9 cellular contexts compared by ENCODE assay signal in genomic region chr20:62860924-62861691, GRCh38. TPM values are rescaled to one million over a fixed set of nuclear protein-coding genes. Genes with fewer than 3 reads are reported as not detected.
DNase-seq lines count a peak whose midpoint lies in the region; ATAC-seq and TF ChIP-seq lines count a peak whose summit lies in the region.
"Had no signal": no experiment of that assay in that cellular context is flagged by ENCODE, and none has a peak within 500 bp of the region (broad histone marks: within the 10 kb centered on the region; RNA-seq: fewer than 3 reads in every experiment).

No MANE protein-coding gene starts in this region.

- H2BK12ac ChIP-seq in neuronal stem cell (ENCODE audit: low read length) = no peak overlapping the region

- peak; percentile 40 for ATAC-seq in GM19351 (IDR thresholded peaks at IDR 0.05; ENCODE audit: unreplicated experiment)
- peak; percentile 39 for ATAC-seq in HG03442 (IDR thresholded peaks at IDR 0.05; ENCODE audit: unreplicated experiment)
- peak; percentile 24 to 36 for ATAC-seq in activated CD4-positive, CD25-positive, alpha-beta regulatory T cell treated with anti-CD3 and anti-CD28 coated beads, Interleukin-2, amount 50 U/mL, for 24 hours
- ATAC-seq in esophagus mucosa = no peak

- no peak overlapping the region for H3K27ac Mint-ChIP-seq in endothelial cell (ENCODE audit: unreplicated experiment)

- no peak overlapping the region for H4K8ac ChIP-seq in neuronal stem cell (ENCODE audit: low read depth, low read length)

- peaks cover 38% of the 10 kb centered on the region for H3K4me1 Mint-ChIP-seq in endothelial cell (ENCODE audit: unreplicated experiment)

- no peak for TF ChIP-seq CTCF in endothelial cell (IDR thresholded peaks at IDR 0.05; ENCODE audit: unreplicated experiment)

- H3K23ac ChIP-seq in neuronal stem cell (ENCODE audit: low read depth, low read length, poor library complexity) = peak overlapping the region; percentile 95

- H3K4me3 ChIP-seq in neuronal stem cell (ENCODE audit: low read length in 2 of 2) = peak overlapping the region; percentile 93 to 98

- no peak overlapping the region for H4K91ac ChIP-seq in neuronal stem cell (ENCODE audit: low read depth, low read length, poor library complexity)

- H3K27ac ChIP-seq in neuronal stem cell (replicated peaks; ENCODE audit: low read length) = no peak overlapping the region

- peaks cover 0 to 8% (median 0%) of the 10 kb centered on the region in 3 experiments for H3K27me3 ChIP-seq in neuronal stem cell (ENCODE audit: control insufficient read depth in 3 of 3, insufficient read depth in 3 of 3, low read depth in 1 of 3, low read length in 3 of 3)

- no peak overlapping the region for H2BK120ac ChIP-seq in neuronal stem cell (ENCODE audit: low read depth, low read length)

- peak overlapping the region; percentile 99 for H2AK5ac ChIP-seq in neuronal stem cell (ENCODE audit: low read depth, low read length)

- H3K79me1 ChIP-seq in neuronal stem cell (ENCODE audit: low read depth, low read length) = peaks cover 3% of the 10 kb centered on the region

- H3K27me3 Mint-ChIP-seq in endothelial cell (ENCODE audit: unreplicated experiment) = peaks cover 18% of the 10 kb centered on the region

- peak overlapping the region; percentile 87 for H2AFZ ChIP-seq in neuronal stem cell (ENCODE audit: low read length)

- H3K18ac ChIP-seq in neuronal stem cell (ENCODE audit: low read length) = peak overlapping the region; percentile 93

- peak overlapping the region; percentile 63 for H3K14ac ChIP-seq in neuronal stem cell (ENCODE audit: low read length)

- peaks cover 0 to 2% of the 10 kb centered on the region in 2 donors for H3K9me3 ChIP-seq in neuronal stem cell (replicated peaks in 1 of 2; ENCODE audit: control insufficient read depth in 2 of 2, insufficient read depth in 1 of 2, low read depth in 1 of 2, low read length in 2 of 2)

- H3K4me2 ChIP-seq in neuronal stem cell (ENCODE audit: insufficient read depth, low read length, poor library complexity, severe bottlenecking) = peak overlapping the region; percentile 83

- H3K4me3 Mint-ChIP-seq in endothelial cell (ENCODE audit: unreplicated experiment) = no peak overlapping the region

- peak overlapping the region; percentile 97 for H3K9ac ChIP-seq in neuronal stem cell (ENCODE audit: low read depth, low read length, poor library complexity)

- H3K36me3 Mint-ChIP-seq in endothelial cell (ENCODE audit: low read depth, unreplicated experiment) = peaks cover 20% of the 10 kb centered on the region

- WGBS in neuronal stem cell (ENCODE audit: extremely low coverage in 2 of 2, insufficient read length in 2 of 2, insufficient replicate concordance in 1 of 2), 2 donors = no CpG with 5 or more reads among the region's 129 CpGs

- peaks cover 7 to 10% of the 10 kb centered on the region in 2 donors for H3K4me1 ChIP-seq in neuronal stem cell (ENCODE audit: control insufficient read depth in 2 of 2, insufficient read depth in 1 of 2, low read depth in 1 of 2, low read length in 2 of 2)

- H3K36me3 ChIP-seq in neuronal stem cell (replicated peaks in 1 of 2; ENCODE audit: control insufficient read depth in 2 of 2, insufficient read depth in 2 of 2, low read length in 2 of 2) = peaks cover 10 to 32% of the 10 kb centered on the region in 2 donors

- H2BK15ac ChIP-seq in neuronal stem cell (ENCODE audit: low read length) = no peak overlapping the region

- peaks cover 3% of the 10 kb centered on the region for H3K9me3 Mint-ChIP-seq in endothelial cell (ENCODE audit: unreplicated experiment)
- H3K9me3 Mint-ChIP-seq: neural crest cell had no signal

- no peak overlapping the region for H2BK5ac ChIP-seq in neuronal stem cell (ENCODE audit: low read length)

- H3K4ac ChIP-seq in neuronal stem cell (ENCODE audit: low read length) = no peak overlapping the region

- DNase-seq in AG20443 (ENCODE audit: low spot score) (peak; percentile 60), endothelial cell (ENCODE audit: low spot score) (peak; percentile 41), neuronal stem cell (ENCODE audit: low spot score) (peak; percentile 17), anterior cingulate cortex (lab: John Stamatoyannopoulos, UW) (no peak)

RNA-seq across cellular contexts. Expression of gene TCFL5, which starts 0.5 kb away (rescaled TPM):
- 30.9 TPM for total RNA-seq in endothelial cell (ENCODE audit: unreplicated experiment)
- polyA plus RNA-seq in neuronal stem cell (2013, experiment 1 of 2) = 14.5 TPM
- 15.3 TPM for polyA plus RNA-seq in neuronal stem cell (2013, experiment 2 of 2)
- 5.0 TPM for total RNA-seq in esophagus mucosa

RNA-seq across cellular contexts. Expression of gene COL9A3, which starts 44.3 kb away (rescaled TPM):
- total RNA-seq in endothelial cell (ENCODE audit: unreplicated experiment) = 1.8 TPM
- 77.2 TPM for polyA plus RNA-seq in neuronal stem cell (2013, experiment 1 of 2)
- 77.0 TPM for polyA plus RNA-seq in neuronal stem cell (2013, experiment 2 of 2)
- total RNA-seq in esophagus mucosa = 1.5 TPM

RNA-seq across cellular contexts. Expression of gene OGFR, which starts 56.5 kb away (rescaled TPM):
- total RNA-seq in endothelial cell (ENCODE audit: unreplicated experiment) (27.6 TPM), esophagus mucosa (16.0 TPM)
- polyA plus RNA-seq in neuronal stem cell (2013, experiment 1 of 2) = 15.0 TPM
- 14.7 TPM for polyA plus RNA-seq in neuronal stem cell (2013, experiment 2 of 2)

Comparison
In these comparisons a context has a peak if more than half of its experiments do, and no peak if none do; other contexts are left out.
1. DNase-seq: peak in AG20443 (single experiment), endothelial cell (single experiment) and neuronal stem cell (single experiment); none in anterior cingulate cortex (0 of 58).